ENCODE assay signal across 9 cellular contexts in the genomic region with DNA sequence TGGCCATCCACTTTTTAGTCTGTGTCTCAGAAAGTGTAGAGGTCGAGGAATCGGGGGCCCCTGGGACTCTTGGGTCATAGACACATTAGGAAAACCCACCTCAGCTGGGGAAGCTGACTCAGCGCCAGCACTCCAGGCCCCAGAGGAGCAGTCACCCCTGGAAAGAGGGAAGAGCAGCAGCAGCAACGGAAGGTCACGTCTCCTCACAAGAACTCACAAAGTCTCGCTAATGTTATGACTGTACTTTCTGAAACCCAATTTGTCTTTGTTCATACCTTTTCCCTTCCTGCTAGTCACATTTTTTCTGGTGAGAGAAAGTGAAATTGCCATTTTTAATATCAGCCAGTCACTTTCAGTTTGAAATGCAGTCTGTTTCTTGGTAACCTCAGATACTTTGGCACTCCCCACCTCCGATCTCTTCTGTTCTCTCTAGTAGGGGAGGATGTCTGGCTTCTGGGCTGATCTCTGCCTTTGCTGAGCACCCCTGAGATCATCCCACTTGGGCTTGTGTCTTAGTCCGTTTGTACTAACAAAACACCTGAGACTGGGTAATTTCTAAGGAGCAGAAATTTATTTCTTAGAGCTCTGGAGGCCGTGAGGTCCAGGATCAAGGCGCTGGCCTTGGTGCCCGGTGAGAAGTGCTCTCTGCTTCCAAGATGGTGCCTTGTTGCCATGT. TPM values are rescaled to one million over a fixed set of nuclear protein-coding genes. Genes with fewer than 3 reads are reported as not detected.
DNase-seq lines count a peak whose midpoint lies in the region; ATAC-seq lines count a peak whose summit lies in the region.
"Had no signal": no experiment of that assay in that cellular context is flagged by ENCODE, and none has a peak within 500 bp of the region (broad histone marks: within the 10 kb centered on the region; RNA-seq: fewer than 3 reads in every experiment).

No MANE protein-coding gene starts in this region.

- peaks cover 45% of the 10 kb centered on the region for H3K4me1 Mint-ChIP-seq in activated CD4-positive, alpha-beta memory T cell treated with anti-CD3 and anti-CD28 coated beads for 36 hours (ENCODE audit: low read depth)
- H3K4me1 Mint-ChIP-seq in stimulated activated effector memory CD8-positive, alpha-beta T cell treated with anti-CD3 and anti-CD28 coated beads, Interleukin-12 subunit alpha, Interleukin-12 subunit beta, amount 100 ng/mL, for 72 hours, result peaks cover 37% of the 10 kb centered on the region
- H3K4me1 Mint-ChIP-seq: neural crest cell had no signal

- intact Hi-C loops in activated CD4-positive, alpha-beta memory T cell treated with anti-CD3 and anti-CD28 coated beads for 36 hours (cut with micrococcal nuclease), result loop anchor here (1.0 to 10.0 kb wide), 6 partner anchors 11 to 1075 kb away; partner anchors contain the start of genes AHCTF1, CNST, OR2B11 and TFB2M
- intact Hi-C loops in left colon (cut with DNase I, micrococcal nuclease), result no loop called here

- CTCF ChIA-PET in activated CD4-positive, alpha-beta memory T cell treated with anti-CD3 and anti-CD28 coated beads for 36 hours (lab: Charles Lee), result interaction anchor here (0.7 to 2.1 kb wide), 5 partner anchors 16 to 77 kb away, joined by 3 to 12 read pairs (median 3); no protein-coding TSS in a partner anchor

- peak; percentile 84 for ATAC-seq in GM19395 (IDR thresholded peaks at IDR 0.05; ENCODE audit: unreplicated experiment)
- peak; percentile 78 for ATAC-seq in HG03064 (IDR thresholded peaks at IDR 0.05; ENCODE audit: low read depth, unreplicated experiment)
- peak; percentile 78 for ATAC-seq in stimulated activated effector memory CD8-positive, alpha-beta T cell treated with anti-CD3 and anti-CD28 coated beads, Interleukin-12 subunit alpha, Interleukin-12 subunit beta, amount 100 ng/mL, for 72 hours
- no peak for ATAC-seq in left colon

- POLR2A ChIA-PET in activated CD4-positive, alpha-beta memory T cell treated with anti-CD3 and anti-CD28 coated beads for 36 hours (lab: Charles Lee), result interaction anchor here (1.2 kb wide), 1 partner anchor 20 kb away, joined by 5 read pairs; no protein-coding TSS in a partner anchor

- no peaks in the 10 kb centered on the region for H3K9me3 Mint-ChIP-seq in activated CD4-positive, alpha-beta memory T cell treated with anti-CD3 and anti-CD28 coated beads for 36 hours
- no peaks in the 10 kb centered on the region for H3K9me3 Mint-ChIP-seq in stimulated activated effector memory CD8-positive, alpha-beta T cell treated with anti-CD3 and anti-CD28 coated beads, Interleukin-12 subunit alpha, Interleukin-12 subunit beta, amount 100 ng/mL, for 72 hours

- peaks cover 10% of the 10 kb centered on the region for H3K27me3 Mint-ChIP-seq in activated CD4-positive, alpha-beta memory T cell treated with anti-CD3 and anti-CD28 coated beads for 36 hours

- no peaks in the 10 kb centered on the region for H3K36me3 Mint-ChIP-seq in activated CD4-positive, alpha-beta memory T cell treated with anti-CD3 and anti-CD28 coated beads for 36 hours
- H3K36me3 Mint-ChIP-seq in stimulated activated effector memory CD8-positive, alpha-beta T cell treated with anti-CD3 and anti-CD28 coated beads, Interleukin-12 subunit alpha, Interleukin-12 subunit beta, amount 100 ng/mL, for 72 hours, result no peaks in the 10 kb centered on the region

- DNase-seq in activated CD4-positive, alpha-beta memory T cell treated with anti-CD3 and anti-CD28 coated beads for 36 hours, result peak; percentile 76
- DNase-seq in stimulated activated effector memory CD8-positive, alpha-beta T cell treated with anti-CD3 and anti-CD28 coated beads, Interleukin-12 subunit alpha, Interleukin-12 subunit beta, amount 100 ng/mL, for 72 hours (ENCODE audit: low spot score in 2 of 2), result peak in 1 of 2 donors; percentile 69
- no peak for DNase-seq in kidney glomerular epithelial cell (lab: John Stamatoyannopoulos, UW)
- DNase-seq in left colon, result no peak
- no peak for DNase-seq in HuH-7 (ENCODE audit: low spot score)

- H3K27ac Mint-ChIP-seq in activated CD4-positive, alpha-beta memory T cell treated with anti-CD3 and anti-CD28 coated beads for 36 hours, result peak overlapping the region; percentile 67
- peak overlapping the region; percentile 41 for H3K27ac Mint-ChIP-seq in stimulated activated effector memory CD8-positive, alpha-beta T cell treated with anti-CD3 and anti-CD28 coated beads, Interleukin-12 subunit alpha, Interleukin-12 subunit beta, amount 100 ng/mL, for 72 hours

- H3K4me3 Mint-ChIP-seq in activated CD4-positive, alpha-beta memory T cell treated with anti-CD3 and anti-CD28 coated beads for 36 hours, result peak overlapping the region; percentile 48
- H3K4me3 Mint-ChIP-seq in stimulated activated effector memory CD8-positive, alpha-beta T cell treated with anti-CD3 and anti-CD28 coated beads, Interleukin-12 subunit alpha, Interleukin-12 subunit beta, amount 100 ng/mL, for 72 hours, result peak overlapping the region; percentile 58
- H3K4me3 Mint-ChIP-seq: neural crest cell had no signal

RNA-seq across cellular contexts. Expression of gene NLRP3, which starts 6.0 kb away (rescaled TPM):
- total RNA-seq in activated CD4-positive, alpha-beta memory T cell treated with anti-CD3 and anti-CD28 coated beads for 36 hours, result 1 to 10 TPM in 1 of 2 experiments, under 1 TPM in 1; 0.97 to 1.5 TPM
- total RNA-seq in left colon, result 1 to 10 TPM in 1 of 2 donors, under 1 TPM in 1; 0.61 to 2.7 TPM

RNA-seq across cellular contexts. Expression of gene OR2B11, which starts 47.9 kb away (rescaled TPM):
- total RNA-seq in activated CD4-positive, alpha-beta memory T cell treated with anti-CD3 and anti-CD28 coated beads for 36 hours, result not detected
- total RNA-seq in left colon, result not detected
- total RNA-seq: cardiac muscle cell, neural crest cell had no signal
